ENCODE assay signal across 1 cellular context in genomic region chr12:53727310-53728041, GRCh38.
A peak's percentile ranks its signal among the peaks of the same experiment; 100 is the strongest.
TF ChIP-seq lines count a peak whose summit lies in the region.

Gene CALCOCO1 (minus strand): TSS chr12:53727452. CDS start chr12:53725242, 2,210 bp downstream.

TF ChIP-seq in K562, 482 proteins besides CTCF, POLR2A, EP300 and RAD21 (continued from another document and continues in another):
- TF ChIP-seq FOXP4 (CRISPR knock-in tag; IDR thresholded peaks at IDR 0.05; ENCODE audit: borderline replicate concordance) (0 out of 2 replicates have a peak, but pooled peaks have one; percentile 70), SNIP1 (IDR thresholded peaks at IDR 0.05; ENCODE audit: low read depth) (no peak), RBM25 (IDR thresholded peaks at IDR 0.05; ENCODE audit: low read depth, low read length, severe bottlenecking) (no peak), ZNF316 (IDR thresholded peaks at IDR 0.05) (no peak), WHSC1 (IDR thresholded peaks at IDR 0.05; ENCODE audit: low read length) (no peak), ZNF696 (CRISPR knock-in tag; conservative IDR thresholded peaks at IDR 0.05) (no peak), POLR2AphosphoS5 (IDR thresholded peaks at IDR 0.05; ENCODE audit: control insufficient read depth, insufficient read depth, low read depth, low read length) (no peak; the same call in 1 of the 2 replicates), ATF1 (CRISPR knock-in tag; IDR thresholded peaks at IDR 0.05) (0 out of 2 replicates have a peak, but pooled peaks have one; percentile 11), ATF1 (tag; IDR thresholded peaks at IDR 0.05) (peak; percentile 99), CEBPZ (IDR thresholded peaks at IDR 0.05; ENCODE audit: borderline replicate concordance, low read depth, low read length) (no peak), ZFP30 (CRISPR knock-in tag; IDR thresholded peaks at IDR 0.05; ENCODE audit: borderline replicate concordance) (no peak), SMARCA4 (IDR thresholded peaks at IDR 0.05) (no peak), MYC (IDR thresholded peaks at IDR 0.05; ENCODE audit: low read depth, low read length) (peak; percentile 87), MYC (CRISPR knock-in tag; IDR thresholded peaks at IDR 0.05; ENCODE audit: borderline replicate concordance, low read depth) (no peak), HNRNPK (IDR thresholded peaks at IDR 0.05; ENCODE audit: low read depth, low read length, poor library complexity, severe bottlenecking) (no peak), EP400 (IDR thresholded peaks at IDR 0.05) (peak; percentile 75), ZNF707 (CRISPR knock-in tag; conservative IDR thresholded peaks at IDR 0.05) (no peak), GATAD2A (IDR thresholded peaks at IDR 0.05) (no peak), CREB3 (tag; conservative IDR thresholded peaks at IDR 0.05; ENCODE audit: low read depth) (peak; percentile 90), ZNF436 (CRISPR knock-in tag; IDR thresholded peaks at IDR 0.05) (no peak), ETS2 (tag; IDR thresholded peaks at IDR 0.05; ENCODE audit: borderline replicate concordance, poor library complexity, severe bottlenecking) (no peak), JUNB (CRISPR knock-in tag; conservative IDR thresholded peaks at IDR 0.05) (no peak), USF2 (CRISPR knock-in tag; IDR thresholded peaks at IDR 0.05) (peak; percentile 20; the same call in 1 of the 2 replicates), HDAC3 (IDR thresholded peaks at IDR 0.05; ENCODE audit: borderline replicate concordance, partially characterized antibody) (no peak), FOXM1 (IDR thresholded peaks at IDR 0.05; ENCODE audit: low read depth) (0 out of 2 replicates have a peak, but pooled peaks have one; percentile 41), FOXM1 (CRISPR knock-in tag; IDR thresholded peaks at IDR 0.05; ENCODE audit: low read depth) (no peak), CHCHD3 (CRISPR knock-in tag; IDR thresholded peaks at IDR 0.05) (no peak), THAP7 (CRISPR knock-in tag; IDR thresholded peaks at IDR 0.05) (no peak), DACH1 (IDR thresholded peaks at IDR 0.05; ENCODE audit: partially characterized antibody) (peak; percentile 100), PURB (CRISPR knock-in tag; IDR thresholded peaks at IDR 0.05; ENCODE audit: low read depth) (no peak), ZNF518B (CRISPR knock-in tag; IDR thresholded peaks at IDR 0.05) (no peak), HES1 (IDR thresholded peaks at IDR 0.05; ENCODE audit: low read depth) (no peak), PHTF2 (CRISPR knock-in tag; IDR thresholded peaks at IDR 0.05) (no peak), ESRRA (IDR thresholded peaks at IDR 0.05; ENCODE audit: borderline replicate concordance, low read depth) (peak; percentile 75; the same call in 1 of the 2 replicates), FOXJ3 (CRISPR knock-in tag; IDR thresholded peaks at IDR 0.05) (no peak), CREB1 (IDR thresholded peaks at IDR 0.05) (peak; percentile 95), CREB1 (CRISPR knock-in tag; IDR thresholded peaks at IDR 0.05) (peak; percentile 94), SIRT6 (IDR thresholded peaks at IDR 0.05; ENCODE audit: low read depth, low read length) (no peak), CBFA2T3 (IDR thresholded peaks at IDR 0.05) (no peak), ZKSCAN8 (CRISPR knock-in tag; IDR thresholded peaks at IDR 0.05) (peak; percentile 55; the same call in 1 of the 2 replicates), HDAC8 (tag; IDR thresholded peaks at IDR 0.05) (no peak), XRCC5 (IDR thresholded peaks at IDR 0.05; ENCODE audit: low read depth, low read length) (peak; percentile 56; the same call in 1 of the 2 replicates), HMG20B (CRISPR knock-in tag; IDR thresholded peaks at IDR 0.05) (no peak), ZNF232 (CRISPR knock-in tag; IDR thresholded peaks at IDR 0.05) (no peak), CCAR2 (IDR thresholded peaks at IDR 0.05; ENCODE audit: low read depth, low read length) (no peak), SAFB (IDR thresholded peaks at IDR 0.05; ENCODE audit: borderline replicate concordance, low read depth, low read length) (no peak), ZNF311 (CRISPR knock-in tag; IDR thresholded peaks at IDR 0.05) (peak; percentile 87; the same call in 1 of the 2 replicates), TEAD4 (IDR thresholded peaks at IDR 0.05; ENCODE audit: low read length) (no peak; the same call in 1 of the 2 replicates), TEAD4 (CRISPR knock-in tag; IDR thresholded peaks at IDR 0.05; ENCODE audit: borderline replicate concordance) (no peak), NCOA1 (IDR thresholded peaks at IDR 0.05; ENCODE audit: low read depth) (no peak), GABPB2 (CRISPR knock-in tag; conservative IDR thresholded peaks at IDR 0.05) (no peak; the same call in 1 of the 2 replicates), TAF7 (tag; IDR thresholded peaks at IDR 0.05) (no peak), MLX (CRISPR knock-in tag; conservative IDR thresholded peaks at IDR 0.05) (no peak), ADNP (tag; IDR thresholded peaks at IDR 0.05) (no peak), POLR2B (IDR thresholded peaks at IDR 0.05; ENCODE audit: low read depth, partially characterized antibody) (peak; percentile 63), FOXP1 (CRISPR knock-in tag; IDR thresholded peaks at IDR 0.05) (no peak; the same call in 1 of the 2 replicates), ERF (CRISPR knock-in tag; IDR thresholded peaks at IDR 0.05) (no peak), NFXL1 (CRISPR knock-in tag; IDR thresholded peaks at IDR 0.05) (no peak), EGR1 (conservative IDR thresholded peaks at IDR 0.05) (peak; percentile 57), ASH1L (IDR thresholded peaks at IDR 0.05; ENCODE audit: borderline replicate concordance, low read depth, partially characterized antibody) (peak; percentile 81), KDM5B (IDR thresholded peaks at IDR 0.05; ENCODE audit: insufficient replicate concordance, low read depth, low read length) (peak; percentile 72), KAT8 (IDR thresholded peaks at IDR 0.05; ENCODE audit: low read depth) (no peak), CBFA2T2 (conservative IDR thresholded peaks at IDR 0.05) (no peak), TCF15 (CRISPR knock-in tag; IDR thresholded peaks at IDR 0.05) (no peak), MCM3 (IDR thresholded peaks at IDR 0.05) (no peak), ZNF263 (CRISPR knock-in tag; IDR thresholded peaks at IDR 0.05; ENCODE audit: borderline replicate concordance) (no peak), HDAC6 (IDR thresholded peaks at IDR 0.05; ENCODE audit: low read depth, low read length) (no peak)
